9 cellular contexts compared by ENCODE assay signal in the genomic region with DNA sequence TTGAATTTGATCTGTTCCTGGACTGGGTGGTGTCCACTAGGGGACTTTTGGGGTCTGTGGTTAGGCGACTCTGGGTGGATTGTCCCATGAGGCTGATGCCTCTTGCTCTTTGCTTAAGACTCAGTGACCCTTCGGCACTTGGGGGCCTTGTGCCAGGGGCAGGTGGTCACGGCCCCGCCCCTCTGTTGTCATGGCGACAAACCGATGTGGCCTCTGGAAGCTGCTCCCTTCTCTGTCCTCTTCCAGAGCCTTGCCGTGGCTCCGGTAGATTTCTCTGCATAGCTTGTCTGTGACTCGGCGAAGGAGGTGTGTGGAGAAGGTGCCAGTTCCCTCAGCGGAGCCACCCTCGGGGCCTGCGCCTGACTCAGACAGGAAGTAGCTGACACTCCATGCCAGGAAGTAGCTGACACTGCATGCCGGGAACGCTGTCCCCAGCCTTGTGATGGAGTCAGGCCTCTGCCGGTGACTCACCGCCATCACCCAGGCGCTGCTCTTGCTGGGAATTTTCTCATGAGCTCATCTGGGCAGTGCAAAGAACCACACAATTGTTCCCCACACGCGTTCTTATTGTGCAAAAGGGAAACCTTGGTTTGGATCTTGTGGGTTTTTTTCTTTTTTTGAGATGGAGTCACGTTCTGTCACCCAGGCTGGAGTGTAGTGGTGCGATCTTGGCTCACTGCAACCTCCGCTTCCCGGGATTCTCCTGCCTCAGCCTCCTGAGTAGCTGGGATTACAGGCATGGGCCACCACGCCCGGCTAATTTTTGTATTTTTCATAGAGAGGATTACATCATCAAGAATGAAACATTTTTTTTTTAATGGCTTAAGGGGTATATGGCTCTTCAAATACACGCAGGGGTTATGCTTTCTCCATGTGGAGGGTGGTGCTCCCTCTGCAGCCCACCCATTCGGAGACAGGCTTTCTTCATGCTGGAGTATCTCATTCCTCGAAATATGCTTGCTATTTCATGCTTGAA.
DNase-seq lines count a peak whose midpoint lies in the region; ATAC-seq, FAIRE-seq and TF ChIP-seq lines count a peak whose summit lies in the region.
"Had no signal": no experiment of that assay in that cellular context is flagged by ENCODE, and none has a peak within 500 bp of the region (broad histone marks: within the 10 kb centered on the region; RNA-seq: fewer than 3 reads in every experiment).

No MANE protein-coding gene starts in this region.

- peak overlapping the region; percentile 32; the same call in 1 of the 2 replicates for H3K27ac ChIP-seq in HUES6 (ENCODE audit: low read depth, low read length)

- peak; percentile 84 for ATAC-seq in GM19455 (IDR thresholded peaks at IDR 0.05; ENCODE audit: unreplicated experiment)
- peak; percentile 91 for ATAC-seq in activated CD4-positive, alpha-beta T cell treated with anti-CD3 and anti-CD28 coated beads for 36 hours
- peak; percentile 89 for ATAC-seq in central memory CD8-positive, alpha-beta T cell (replicated peaks; ENCODE audit: extremely low read depth, poor library complexity, severe bottlenecking)

- H3K4me1 ChIP-seq in HUES6 (ENCODE audit: control insufficient read depth, insufficient read depth, low read length): peaks cover 17% of the 10 kb centered on the region; the same call in 1 of the 2 replicates
- H3K4me1 ChIP-seq: HAP-1 had no signal

- POLR2A ChIA-PET in activated CD4-positive, alpha-beta T cell treated with anti-CD3 and anti-CD28 coated beads for 36 hours (lab: Charles Lee): interaction anchor here (0.5 to 2.4 kb wide), 11 partner anchors 20 to 301 kb away, joined by 3 to 28 read pairs (median 3); a partner anchor contains a TSS

- H3K36me3 Mint-ChIP-seq in activated CD4-positive, alpha-beta T cell treated with anti-CD3 and anti-CD28 coated beads for 36 hours (ENCODE audit: low read depth): peaks cover 21% of the 10 kb centered on the region
- H3K36me3 Mint-ChIP-seq in central memory CD8-positive, alpha-beta T cell (ENCODE audit: insufficient read depth): peaks cover 12% of the 10 kb centered on the region

- peak overlapping the region; percentile 70 for H3K4me3 Mint-ChIP-seq in activated CD4-positive, alpha-beta T cell treated with anti-CD3 and anti-CD28 coated beads for 36 hours
- peak overlapping the region; percentile 59 for H3K4me3 Mint-ChIP-seq in central memory CD8-positive, alpha-beta T cell

- H3K9ac ChIP-seq in HUES6 (ENCODE audit: low read length): no peak overlapping the region

- peak overlapping the region; percentile 97 for H3K27ac Mint-ChIP-seq in activated CD4-positive, alpha-beta T cell treated with anti-CD3 and anti-CD28 coated beads for 36 hours
- peak overlapping the region; percentile 97 for H3K27ac Mint-ChIP-seq in central memory CD8-positive, alpha-beta T cell (ENCODE audit: low read depth)

- FAIRE-seq in D721Med (lab: Jason Lieb, UNC): no peak

- H3K4me3 ChIP-seq in HUES6 (ENCODE audit: low read depth, low read length): no peak overlapping the region
- H3K4me3 ChIP-seq: HAP-1 had no signal

- H3K4me1 Mint-ChIP-seq in activated CD4-positive, alpha-beta T cell treated with anti-CD3 and anti-CD28 coated beads for 36 hours: peaks cover 69% of the 10 kb centered on the region
- H3K4me1 Mint-ChIP-seq in central memory CD8-positive, alpha-beta T cell: peaks cover 25% of the 10 kb centered on the region

- no peak for TF ChIP-seq CTCF in D721Med (IDR thresholded peaks at IDR 0.05; ENCODE audit: insufficient read depth, missing control alignments)

- peak; percentile 88 for DNase-seq in Ammon's horn (ENCODE audit: low spot score)
- peak; percentile 97 for DNase-seq in activated CD4-positive, alpha-beta T cell treated with anti-CD3 and anti-CD28 coated beads for 36 hours
- DNase-seq in central memory CD8-positive, alpha-beta T cell (ENCODE audit: low spot score in 2 of 2): peak; percentile 63 to 84
- peak; percentile 50 for DNase-seq in left kidney (ENCODE audit: low read depth, low spot score)
- DNase-seq in stimulated activated CD4-positive, alpha-beta T cell treated with anti-CD3 and anti-CD28 coated beads, Interleukin-1b, Interleukin-23, amount 100 ng/mL, for 48 hours: peak; percentile 99
- no peak for DNase-seq in D721Med (ENCODE audit: insufficient read length, low spot score)

- H3K36me3 ChIP-seq in HUES6 (ENCODE audit: control insufficient read depth, insufficient read depth, low read length): no peaks in the 10 kb centered on the region
- H3K36me3 ChIP-seq: HAP-1 had no signal

- CTCF ChIA-PET in activated CD4-positive, alpha-beta T cell treated with anti-CD3 and anti-CD28 coated beads for 36 hours (lab: Charles Lee): interaction anchor here (0.6 to 1.9 kb wide), 10 partner anchors 10 to 134 kb away, joined by 3 to 9 read pairs (median 4); a partner anchor contains a TSS

- H3K27me3 ChIP-seq in HUES6 (ENCODE audit: control insufficient read depth, insufficient read depth, low read length): no peaks in the 10 kb centered on the region

- no peaks in the 10 kb centered on the region for H3K9me3 ChIP-seq in HUES6 (ENCODE audit: control insufficient read depth, insufficient read depth, low read depth, low read length)
- H3K9me3 ChIP-seq: HAP-1 had no signal

- peaks cover 5% of the 10 kb centered on the region for H3K9me3 Mint-ChIP-seq in activated CD4-positive, alpha-beta T cell treated with anti-CD3 and anti-CD28 coated beads for 36 hours (ENCODE audit: low read depth)
- no peaks in the 10 kb centered on the region for H3K9me3 Mint-ChIP-seq in central memory CD8-positive, alpha-beta T cell

- intact Hi-C loops in activated CD4-positive, alpha-beta T cell treated with anti-CD3 and anti-CD28 coated beads for 36 hours (cut with DNase I, micrococcal nuclease): loop anchor here (1.0 to 10.0 kb wide), 9 partner anchors 16 to 339 kb away; a partner anchor contains a TSS

- H3K27me3 Mint-ChIP-seq in activated CD4-positive, alpha-beta T cell treated with anti-CD3 and anti-CD28 coated beads for 36 hours: no peaks in the 10 kb centered on the region
- H3K27me3 Mint-ChIP-seq in central memory CD8-positive, alpha-beta T cell: no peaks in the 10 kb centered on the region
